ENCODE assay signal across 1 cellular context in the genomic region with DNA sequence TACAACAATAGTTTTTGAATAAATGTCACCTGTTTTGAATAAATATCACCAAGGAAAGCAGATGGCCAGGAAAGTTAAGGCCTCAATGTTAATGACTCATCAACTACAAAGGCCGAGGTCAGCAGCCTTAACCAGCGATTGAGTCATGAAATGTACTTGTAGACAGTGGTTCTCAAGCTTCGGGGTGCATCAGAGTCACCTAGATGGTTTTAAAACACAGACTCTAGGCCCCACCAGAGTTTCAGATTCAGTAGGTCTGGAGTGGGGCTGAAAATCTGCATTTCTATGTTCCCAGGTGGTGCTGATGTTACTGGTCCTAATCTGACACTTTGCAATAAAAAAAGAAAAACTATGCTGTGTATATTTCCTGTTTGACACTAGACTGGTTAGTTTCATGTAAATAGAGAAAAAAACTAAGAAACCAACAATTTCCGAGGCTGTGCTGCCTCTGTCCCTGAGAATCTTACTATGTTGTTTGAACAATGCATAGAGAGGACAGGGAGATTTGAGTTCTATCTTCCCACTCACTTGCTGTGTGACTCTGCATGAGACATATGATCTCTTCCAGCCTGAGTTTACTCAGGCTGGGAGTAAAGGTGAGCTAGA.
TF ChIP-seq lines count a peak whose summit lies in the region.

No MANE protein-coding gene starts in this region.

TF ChIP-seq in K562, 482 proteins besides CTCF, POLR2A, EP300 and RAD21 (continued from another document):
- TF ChIP-seq USF1 (CRISPR knock-in tag; IDR thresholded peaks at IDR 0.05) = no peak
- peak; percentile 65; the same call in 1 of the 2 replicates for TF ChIP-seq JUNB (CRISPR knock-in tag; conservative IDR thresholded peaks at IDR 0.05)
- TF ChIP-seq PCBP1 (IDR thresholded peaks at IDR 0.05; ENCODE audit: low read depth, low read length, poor library complexity, severe bottlenecking) = no peak
- peak; percentile 47; the same call in 1 of the 2 replicates for TF ChIP-seq CTBP1 (IDR thresholded peaks at IDR 0.05; ENCODE audit: borderline replicate concordance)
- no peak for TF ChIP-seq SNRNP70 (optimal IDR thresholded peaks at IDR 0.05; ENCODE audit: low read depth, low read length)
- TF ChIP-seq, protein P1, sequence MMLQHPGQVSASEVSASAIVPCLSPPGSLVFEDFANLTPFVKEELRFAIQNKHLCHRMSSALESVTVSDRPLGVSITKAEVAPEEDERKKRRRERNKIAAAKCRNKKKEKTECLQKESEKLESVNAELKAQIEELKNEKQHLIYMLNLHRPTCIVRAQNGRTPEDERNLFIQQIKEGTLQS (IDR thresholded peaks at IDR 0.05) = peak; percentile 99
- TF ChIP-seq, protein P1 (CRISPR knock-in tag; conservative IDR thresholded peaks at IDR 0.05) = peak; percentile 84; the same call in 1 of the 2 replicates
- peak; percentile 96 for TF ChIP-seq ARID1B (IDR thresholded peaks at IDR 0.05)
